8 cellular contexts compared by ENCODE assay signal in genomic region chr11:64971421-64972233, GRCh38. TPM values are rescaled to one million over a fixed set of nuclear protein-coding genes. Genes with fewer than 3 reads are reported as not detected.
DNase-seq lines count a peak whose midpoint lies in the region; ATAC-seq and TF ChIP-seq lines count a peak whose summit lies in the region.

Gene MAJIN (minus strand): TSS chr11:64972108. CDS start chr11:64959405, 12,703 bp downstream.

- H3K9me3 Mint-ChIP-seq in activated T-cell treated with anti-CD3 and anti-CD28 coated beads, Interleukin-2, amount 50 U/mL, for 4 hours, result no peaks in the 10 kb centered on the region
- H3K9me3 Mint-ChIP-seq in natural killer cell, result no peaks in the 10 kb centered on the region

- TF ChIP-seq EP300 in esophagus muscularis mucosa (IDR thresholded peaks at IDR 0.05), result no peak

- no peaks in the 10 kb centered on the region for H3K9me3 ChIP-seq in esophagus muscularis mucosa

- H3K4me1 ChIP-seq in esophagus muscularis mucosa, result peaks cover 8 to 14% (median 13%) of the 10 kb centered on the region in 4 donors

- H3K27me3 Mint-ChIP-seq in activated T-cell treated with anti-CD3 and anti-CD28 coated beads, Interleukin-2, amount 50 U/mL, for 4 hours (ENCODE audit: low read depth), result no peaks in the 10 kb centered on the region
- H3K27me3 Mint-ChIP-seq in natural killer cell (ENCODE audit: low read depth in 2 of 2), result peaks cover 8 to 14% of the 10 kb centered on the region in 2 donors

- DNase-seq in LNCaP clone FGC (ENCODE audit: low read depth), result peak; percentile 35
- DNase-seq in activated T-cell treated with anti-CD3 and anti-CD28 coated beads, Interleukin-2, amount 50 U/mL, for 4 hours, result peak; percentile 87
- no peak for DNase-seq in esophagus muscularis mucosa (ENCODE audit: extremely low spot score)
- DNase-seq in natural killer cell, result peak; percentile 56
- peak; percentile 76 for DNase-seq in stimulated activated CD8-positive, alpha-beta memory T cell treated with anti-CD3 and anti-CD28 coated beads, Interleukin-7, amount 100 ng/mL, for 24 hours (ENCODE audit: low read depth)
- DNase-seq in NCI-H187 treated with DMSO at 0.1 percent for 48 hours (lab: John Stamatoyannopoulos, UW), result no peak
- DNase-seq in NCI-H748 (lab: John Stamatoyannopoulos, UW; ENCODE audit: unreplicated experiment), result no peak

- no peak within 1 kb of the TSS for H3K27ac Mint-ChIP-seq in natural killer cell

- TF ChIP-seq POLR2A in esophagus muscularis mucosa (IDR thresholded peaks at IDR 0.05; ENCODE audit: low read depth), result no peak

- H3K4me3 ChIP-seq in LNCaP clone FGC (ENCODE audit: low read depth, low read length), result peak within 1 kb of the TSS; percentile 50
- H3K4me3 ChIP-seq in esophagus muscularis mucosa, result peak within 1 kb of the TSS; percentile 46 to 51 (median 48)

- H3K4me1 Mint-ChIP-seq in activated T-cell treated with anti-CD3 and anti-CD28 coated beads, Interleukin-2, amount 50 U/mL, for 4 hours (ENCODE audit: low read depth), result peaks cover 24% of the 10 kb centered on the region
- H3K4me1 Mint-ChIP-seq in natural killer cell, result no peaks in the 10 kb centered on the region

- H3K36me3 Mint-ChIP-seq in activated T-cell treated with anti-CD3 and anti-CD28 coated beads, Interleukin-2, amount 50 U/mL, for 4 hours (ENCODE audit: insufficient read depth), result no peaks in the 10 kb centered on the region
- H3K36me3 Mint-ChIP-seq in natural killer cell, result no peaks in the 10 kb centered on the region

- intact Hi-C loops in esophagus muscularis mucosa (cut with DNase I), result no loop called here
- intact Hi-C loops in natural killer cell (cut with micrococcal nuclease), result no loop called here

- TF ChIP-seq CTCF in LNCaP clone FGC (IDR thresholded peaks at IDR 0.05; ENCODE audit: control insufficient read depth, extremely low read depth, insufficient read depth), result no peak
- TF ChIP-seq CTCF in esophagus muscularis mucosa (IDR thresholded peaks at IDR 0.05), result peak in 1 of 3 experiments; percentile 15
- no peak for TF ChIP-seq CTCF in natural killer cell (IDR thresholded peaks at IDR 0.05)

- H3K27me3 ChIP-seq in esophagus muscularis mucosa, result peaks cover 0 to 7% (median 0%) of the 10 kb centered on the region in 4 donors

- peak within 1 kb of the TSS in 1 of 4 donors; percentile 36 for H3K27ac ChIP-seq in esophagus muscularis mucosa (replicated peaks in 1 of 4)

- peak within 1 kb of the TSS; percentile 66 for H3K4me3 Mint-ChIP-seq in activated T-cell treated with anti-CD3 and anti-CD28 coated beads, Interleukin-2, amount 50 U/mL, for 4 hours
- peak within 1 kb of the TSS; percentile 42 for H3K4me3 Mint-ChIP-seq in natural killer cell

- 22% methylated on average over 56 of the region's 69 CpGs for WGBS in esophagus muscularis mucosa

- ATAC-seq in activated T-cell treated with anti-CD3 and anti-CD28 coated beads, Interleukin-2, amount 50 U/mL, for 4 hours, result peak; percentile 65 to 78
- ATAC-seq in natural killer cell, result peak; percentile 73 to 87 (median 75)
- no peak for ATAC-seq in GM18519 (IDR thresholded peaks at IDR 0.05; ENCODE audit: low FRiP score, unreplicated experiment)

- no peaks in the 10 kb centered on the region for H3K36me3 ChIP-seq in esophagus muscularis mucosa

RNA-seq across cellular contexts. Expression of gene MAJIN, which starts in this region (rescaled TPM):
- total RNA-seq in activated T-cell treated with anti-CD3 and anti-CD28 coated beads, Interleukin-2, amount 50 U/mL, for 4 hours, result not detected
- not detected for total RNA-seq in esophagus muscularis mucosa
- total RNA-seq in natural killer cell, result not detected

Comparison
In these comparisons a context has a peak if more than half of its experiments do, and no peak if none do; other contexts are left out.
1. Peak in DNase-seq and ATAC-seq in activated T-cell treated with anti-CD3 and anti-CD28 coated beads, Interleukin-2, amount 50 U/mL, for 4 hours; RNA of the gene not detected or under 1 TPM.
2. Peak in DNase-seq and ATAC-seq in natural killer cell; RNA of the gene not detected or under 1 TPM.
3. DNase-seq: peak in LNCaP clone FGC (single experiment) and stimulated activated CD8-positive, alpha-beta memory T cell treated with anti-CD3 and anti-CD28 coated beads, Interleukin-7, amount 100 ng/mL, for 24 hours (single experiment); none in esophagus muscularis mucosa (single experiment), NCI-H187 treated with DMSO at 0.1 percent for 48 hours (single experiment) and NCI-H748 (single experiment).